9 cellular contexts compared by ENCODE assay signal in genomic region chr1:62621907-62622306, GRCh38. TPM values are rescaled to one million over a fixed set of nuclear protein-coding genes. Genes with fewer than 3 reads are reported as not detected.
DNase-seq lines count a peak whose midpoint lies in the region; ATAC-seq, FAIRE-seq and TF ChIP-seq lines count a peak whose summit lies in the region.
"Had no signal": no experiment of that assay in that cellular context is flagged by ENCODE, and none has a peak within 500 bp of the region (broad histone marks: within the 10 kb centered on the region; RNA-seq: fewer than 3 reads in every experiment).

No MANE protein-coding gene starts in this region.

- CTCF ChIA-PET in A549 (lab: Yijun Ruan, JAX): no interaction called here

- H3K4me3 ChIP-seq in A549: no peak overlapping the region
- no peak overlapping the region for H3K4me3 ChIP-seq in tibial nerve
- H3K4me3 ChIP-seq in ascending aorta: no peak overlapping the region

- FAIRE-seq in A549 (lab: Jason Lieb, UNC): peak; percentile 91
- FAIRE-seq: colon had no signal

- POLR2A ChIA-PET in A549 (lab: Yijun Ruan, JAX): no interaction called here

- WGBS in A549 (ENCODE audit: missing lambda C conversion rate): 31% methylated on average over 1 of the region's 1 CpG
- 46 to 58% methylated on average over 1 of the region's 1 CpG for WGBS in tibial nerve, 2 donors

- no peaks in the 10 kb centered on the region for H3K27me3 ChIP-seq in tibial nerve
- no peaks in the 10 kb centered on the region for H3K27me3 ChIP-seq in ascending aorta

- H3K4me2 ChIP-seq in A549: peak overlapping the region; percentile 33

- DNase-seq in A549 (ENCODE audit: low read depth in 1 of 2, low spot score in 1 of 2): peak; percentile 34 to 90
- peak; percentile 2 for DNase-seq in NCI-H69 (lab: John Stamatoyannopoulos, UW)
- peak; percentile 96 for DNase-seq in fibroblast of peridontal ligament (ENCODE audit: extremely low read depth)
- DNase-seq in tibial nerve (ENCODE audit: low spot score in 2 of 2): peak in 1 of 2 donors; percentile 12
- no peak for DNase-seq in NCI-H146 treated with DMSO at 0.1 percent for 48 hours (lab: John Stamatoyannopoulos, UW; ENCODE audit: unreplicated experiment)
- no peak for DNase-seq in ascending aorta (ENCODE audit: low spot score in 2 of 2)

- H3K36me3 ChIP-seq in tibial nerve (peaks cover 0 to 38% (median 0%) of the 10 kb centered on the region in 3 donors), ascending aorta (peaks cover 0 to 28% of the 10 kb centered on the region in 2 donors)

- intact Hi-C loops in ascending aorta (cut with DNase I): no loop called here

- ATAC-seq in A549 (peak; percentile 100), GM18511 (IDR thresholded peaks at IDR 0.05; ENCODE audit: unreplicated experiment) (peak; percentile 99), HG02884 (IDR thresholded peaks at IDR 0.05; ENCODE audit: unreplicated experiment) (peak; percentile 97)

- H3K4me1 ChIP-seq in A549 (peaks cover 30% of the 10 kb centered on the region), tibial nerve (peaks cover 0 to 8% (median 0%) of the 10 kb centered on the region in 4 donors), ascending aorta (no peaks in the 10 kb centered on the region)

- H3K9me3 ChIP-seq in A549 (no peaks in the 10 kb centered on the region), tibial nerve (no peaks in the 10 kb centered on the region), ascending aorta (no peaks in the 10 kb centered on the region)

- 0 out of 5 replicates have a peak, but pooled peaks of 1 of the 2 experiments have one; percentile 13 for TF ChIP-seq RAD21 in A549 (conservative IDR thresholded peaks at IDR 0.05 in 1 of 2, IDR thresholded peaks at IDR 0.05 in 1 of 2)

- TF ChIP-seq EP300 in A549 (IDR thresholded peaks at IDR 0.05) (peak in 1 of 2 experiments; percentile 51; a peak in 1 of 5 replicates), tibial nerve (IDR thresholded peaks at IDR 0.05) (peak; percentile 31 to 77)

- TF ChIP-seq POLR2A in A549 (IDR thresholded peaks at IDR 0.05; ENCODE audit: low read length) (no peak), tibial nerve (IDR thresholded peaks at IDR 0.05) (no peak)

- TF ChIP-seq CTCF in A549 (IDR thresholded peaks at IDR 0.05): no peak
- no peak for TF ChIP-seq CTCF in tibial nerve (IDR thresholded peaks at IDR 0.05)
- no peak for TF ChIP-seq CTCF in ascending aorta (IDR thresholded peaks at IDR 0.05)

- peak overlapping the region; percentile 62 to 69; a peak in 3 of 6 replicates for H3K27ac ChIP-seq in A549
- peak overlapping the region in 2 of 4 donors; percentile 12 to 76 for H3K27ac ChIP-seq in tibial nerve
- no peak overlapping the region for H3K27ac ChIP-seq in ascending aorta

TF ChIP-seq in A549, 52 proteins besides CTCF, POLR2A, EP300 and RAD21:
- TF ChIP-seq MAX (IDR thresholded peaks at IDR 0.05) (peak; percentile 87), ZNF302 (CRISPR knock-in tag; IDR thresholded peaks at IDR 0.05) (no peak), E2F6 (IDR thresholded peaks at IDR 0.05; ENCODE audit: borderline replicate concordance, low read depth) (0 out of 2 replicates have a peak, but pooled peaks have one; percentile 56), CEBPB (IDR thresholded peaks at IDR 0.05) (peak; percentile 85 to 92), PHF8 (IDR thresholded peaks at IDR 0.05; ENCODE audit: borderline replicate concordance, low read depth) (no peak), MAFK (IDR thresholded peaks at IDR 0.05; ENCODE audit: partially characterized antibody) (peak; percentile 69), USF2 (IDR thresholded peaks at IDR 0.05) (peak; percentile 75), JUN (IDR thresholded peaks at IDR 0.05) (peak; percentile 39 to 41; a peak in 1 of 5 replicates), TP53 (CRISPR knock-in tag; IDR thresholded peaks at IDR 0.05) (no peak), JUNB (IDR thresholded peaks at IDR 0.05) (peak; percentile 35; the same call in 1 of the 2 replicates), FOSL2 (IDR thresholded peaks at IDR 0.05) (peak; percentile 52; the same call in 1 of the 2 replicates), FOSL2 (CRISPR knock-in tag; IDR thresholded peaks at IDR 0.05) (peak; percentile 86), BCL3 (IDR thresholded peaks at IDR 0.05) (0 out of 3 replicates have a peak, but pooled peaks have one; percentile 30), EHMT2 (IDR thresholded peaks at IDR 0.05; ENCODE audit: low read depth) (no peak), POLR2AphosphoS2 (conservative IDR thresholded peaks at IDR 0.05; ENCODE audit: low read length) (no peak), HES2 (IDR thresholded peaks at IDR 0.05) (peak; percentile 63), GATA3 (IDR thresholded peaks at IDR 0.05; ENCODE audit: borderline replicate concordance) (peak; percentile 61; the same call in 1 of the 2 replicates)
TF ChIP-seq in A549: peak in this region for 11.

RNA-seq across cellular contexts. Expression of gene ANGPTL3, which starts 24.6 kb away (rescaled TPM):
- not detected in 2 replicates for polyA plus RNA-seq in A549 (2011; rRNA removed)
- not detected in 2 replicates for polyA plus RNA-seq in A549 (2012; cell fraction: cytosol; rRNA removed)
- not detected in 2 replicates for polyA plus RNA-seq in A549 (2012; cell fraction: nucleus; rRNA removed)
- polyA plus RNA-seq in A549 (2017; fragmentation: RNase III; extraction: RNeasy Plus Mini Kit Qiagen cat#74134 plus additional on column Dnase treatment): not detected in 3 replicates
- not detected in 2 replicates for polyA minus RNA-seq in A549 (2011; rRNA and poly(A)+ RNA removed)
- not detected for total RNA-seq in tibial nerve
- not detected for total RNA-seq in ascending aorta

Comparison
In these comparisons a context has a peak if more than half of its experiments do, and no peak if none do; other contexts are left out.
1. DNase-seq: peak in A549 (2 of 2), NCI-H69 (single experiment) and fibroblast of peridontal ligament (single experiment); none in NCI-H146 treated with DMSO at 0.1 percent for 48 hours (single experiment) and ascending aorta (0 of 2).
2. H3K27ac ChIP-seq: peak in A549 (2 of 2); none in ascending aorta (0 of 2).
3. Peak in every context shown above with its lines, with median percentiles within 50 percentile points of each other: ATAC-seq.